ENCODE assay signal across 10 cellular contexts in genomic region chr11:35275808-35276170, GRCh38.
DNase-seq lines count a peak whose midpoint lies in the region; ATAC-seq and TF ChIP-seq lines count a peak whose summit lies in the region.
"Had no signal": no experiment of that assay in that cellular context is flagged by ENCODE, and none has a peak within 500 bp of the region (broad histone marks: within the 10 kb centered on the region; RNA-seq: fewer than 3 reads in every experiment).

No MANE protein-coding gene starts in this region.

- peaks cover 0 to 4% (median 0%) of the 10 kb centered on the region in 7 donors for H3K9me3 Mint-ChIP-seq in CD4-positive, CD25-positive, alpha-beta regulatory T cell
- no peaks in the 10 kb centered on the region for H3K9me3 Mint-ChIP-seq in activated T-helper 17 cell treated with anti-CD3 and anti-CD28 coated beads, Interleukin-2, amount 50 U/mL, for 72 hours

- no peaks in the 10 kb centered on the region for H3K27me3 ChIP-seq in CD4-positive, CD25-positive, alpha-beta regulatory T cell (ENCODE audit: control insufficient read depth, insufficient read depth, low read length)
- H3K27me3 ChIP-seq in esophagus squamous epithelium (no peaks in the 10 kb centered on the region), smooth muscle cell (ENCODE audit: low read depth) (no peaks in the 10 kb centered on the region)
- H3K27me3 ChIP-seq: BLaER1 treated with 17β-estradiol and CSF1 and Interleukin-3, amounts not matched to agents 10 nM and 100 nM had no signal

- 9 to 30% methylated on average over 1 of the region's 1 CpG for WGBS in esophagus squamous epithelium, 2 donors
- WGBS in smooth muscle cell (ENCODE audit: low lambda C conversion rate): 48% methylated on average over 1 of the region's 1 CpG

- no peak overlapping the region for H3K4me2 ChIP-seq in smooth muscle cell
- H3K4me2 ChIP-seq: BLaER1 treated with 17β-estradiol and CSF1 and Interleukin-3, amounts not matched to agents 10 nM and 100 nM had no signal

- TF ChIP-seq CTCF in esophagus squamous epithelium (IDR thresholded peaks at IDR 0.05) (no peak), smooth muscle cell (IDR thresholded peaks at IDR 0.05; ENCODE audit: borderline replicate concordance, insufficient read depth, poor library complexity, severe bottlenecking) (no peak)

- H3K4me1 ChIP-seq in CD4-positive, CD25-positive, alpha-beta regulatory T cell (ENCODE audit: control insufficient read depth, insufficient read depth, low read length, poor library complexity, severe bottlenecking): peaks cover 6% of the 10 kb centered on the region
- peaks cover 19 to 35% (median 20%) of the 10 kb centered on the region in 3 donors for H3K4me1 ChIP-seq in esophagus squamous epithelium
- H3K4me1 ChIP-seq in smooth muscle cell (ENCODE audit: low read depth): no peaks in the 10 kb centered on the region

- H2AFZ ChIP-seq in smooth muscle cell (ENCODE audit: low read depth): no peak overlapping the region

- peak overlapping the region; percentile 11 to 61 (median 50) for H3K27ac Mint-ChIP-seq in CD4-positive, CD25-positive, alpha-beta regulatory T cell
- H3K27ac Mint-ChIP-seq in activated T-helper 17 cell treated with anti-CD3 and anti-CD28 coated beads, Interleukin-2, amount 50 U/mL, for 72 hours: peak overlapping the region; percentile 90

- H3K79me2 ChIP-seq in smooth muscle cell (ENCODE audit: low read depth): no peaks in the 10 kb centered on the region

- no peaks in the 10 kb centered on the region for H4K20me1 ChIP-seq in smooth muscle cell (ENCODE audit: low read depth)
- H4K20me1 ChIP-seq: BLaER1 treated with 17β-estradiol and CSF1 and Interleukin-3, amounts not matched to agents 10 nM and 100 nM had no signal

- ATAC-seq in CD4-positive, CD25-positive, alpha-beta regulatory T cell (ENCODE audit: low read depth in 2 of 2): no peak
- ATAC-seq in activated T-helper 17 cell treated with anti-CD3 and anti-CD28 coated beads, Interleukin-2, amount 50 U/mL, for 72 hours (replicated peaks): no peak
- no peak for ATAC-seq in GM21367 (IDR thresholded peaks at IDR 0.05; ENCODE audit: unreplicated experiment)

- H3K9me3 ChIP-seq in CD4-positive, CD25-positive, alpha-beta regulatory T cell (ENCODE audit: control insufficient read depth in 2 of 2, low read length in 2 of 2): no peaks in the 10 kb centered on the region
- H3K9me3 ChIP-seq in esophagus squamous epithelium (no peaks in the 10 kb centered on the region), smooth muscle cell (replicated peaks; ENCODE audit: low read depth) (no peaks in the 10 kb centered on the region)
- H3K9me3 ChIP-seq: BLaER1 treated with 17β-estradiol and CSF1 and Interleukin-3, amounts not matched to agents 10 nM and 100 nM had no signal

- no peaks in the 10 kb centered on the region for H3F3A ChIP-seq in smooth muscle cell (ENCODE audit: low read depth)

- H3K4me3 Mint-ChIP-seq in CD4-positive, CD25-positive, alpha-beta regulatory T cell: no peak overlapping the region
- H3K4me3 Mint-ChIP-seq in activated T-helper 17 cell treated with anti-CD3 and anti-CD28 coated beads, Interleukin-2, amount 50 U/mL, for 72 hours: peak overlapping the region; percentile 63

- no peak overlapping the region for H3K9ac ChIP-seq in smooth muscle cell (ENCODE audit: low read depth)
- H3K9ac ChIP-seq: BLaER1 treated with 17β-estradiol and CSF1 and Interleukin-3, amounts not matched to agents 10 nM and 100 nM had no signal

- intact Hi-C loops in esophagus squamous epithelium (cut with DNase I): no loop called here

- TF ChIP-seq POLR2A in esophagus squamous epithelium (IDR thresholded peaks at IDR 0.05) (no peak), erythroblast (IDR thresholded peaks at IDR 0.05; ENCODE audit: low read length) (no peak)

- no peak overlapping the region for H3K4me3 ChIP-seq in CD4-positive, CD25-positive, alpha-beta regulatory T cell (ENCODE audit: low read depth, low read length)
- no peak overlapping the region for H3K4me3 ChIP-seq in esophagus squamous epithelium
- H3K4me3 ChIP-seq in smooth muscle cell: no peak overlapping the region
- H3K4me3 ChIP-seq: BLaER1 treated with 17β-estradiol and CSF1 and Interleukin-3, amounts not matched to agents 10 nM and 100 nM had no signal

- peaks cover 14 to 44% (median 20%) of the 10 kb centered on the region in 4 donors for H3K4me1 Mint-ChIP-seq in CD4-positive, CD25-positive, alpha-beta regulatory T cell
- peaks cover 44% of the 10 kb centered on the region for H3K4me1 Mint-ChIP-seq in activated T-helper 17 cell treated with anti-CD3 and anti-CD28 coated beads, Interleukin-2, amount 50 U/mL, for 72 hours

- no peak for DNase-seq in CD4-positive, CD25-positive, alpha-beta regulatory T cell
- no peak for DNase-seq in esophagus squamous epithelium (lab: John Stamatoyannopoulos, UW)
- DNase-seq in smooth muscle cell (lab: John Stamatoyannopoulos, UW; ENCODE audit: unreplicated experiment): no peak
- no peak for DNase-seq in NCI-H748 (lab: John Stamatoyannopoulos, UW; ENCODE audit: unreplicated experiment)
- DNase-seq in erythroblast (lab: John Stamatoyannopoulos, UW): no peak
- no peak for DNase-seq in 8988T

- no peaks in the 10 kb centered on the region for H3K36me3 ChIP-seq in CD4-positive, CD25-positive, alpha-beta regulatory T cell (ENCODE audit: control insufficient read depth, insufficient read depth, low read length)
- H3K36me3 ChIP-seq in esophagus squamous epithelium (no peaks in the 10 kb centered on the region), smooth muscle cell (ENCODE audit: low read depth) (no peaks in the 10 kb centered on the region)
- H3K36me3 ChIP-seq: BLaER1 treated with 17β-estradiol and CSF1 and Interleukin-3, amounts not matched to agents 10 nM and 100 nM had no signal

- H3K27me3 Mint-ChIP-seq in CD4-positive, CD25-positive, alpha-beta regulatory T cell: no peaks in the 10 kb centered on the region
- no peaks in the 10 kb centered on the region for H3K27me3 Mint-ChIP-seq in activated T-helper 17 cell treated with anti-CD3 and anti-CD28 coated beads, Interleukin-2, amount 50 U/mL, for 72 hours

- H3K27ac ChIP-seq in CD4-positive, CD25-positive, alpha-beta regulatory T cell (ENCODE audit: insufficient read depth, low read length, poor library complexity, severe bottlenecking): no peak overlapping the region
- H3K27ac ChIP-seq in esophagus squamous epithelium (peak overlapping the region; percentile 67 to 90 (median 80)), smooth muscle cell (ENCODE audit: low read depth) (peak overlapping the region; percentile 6)
- H3K27ac ChIP-seq: BLaER1 treated with 17β-estradiol and CSF1 and Interleukin-3, amounts not matched to agents 10 nM and 100 nM; HL-60 had no signal

- H3K36me3 Mint-ChIP-seq in CD4-positive, CD25-positive, alpha-beta regulatory T cell: no peaks in the 10 kb centered on the region
- H3K36me3 Mint-ChIP-seq in activated T-helper 17 cell treated with anti-CD3 and anti-CD28 coated beads, Interleukin-2, amount 50 U/mL, for 72 hours (ENCODE audit: low read depth): no peaks in the 10 kb centered on the region
